In the genomic region with DNA sequence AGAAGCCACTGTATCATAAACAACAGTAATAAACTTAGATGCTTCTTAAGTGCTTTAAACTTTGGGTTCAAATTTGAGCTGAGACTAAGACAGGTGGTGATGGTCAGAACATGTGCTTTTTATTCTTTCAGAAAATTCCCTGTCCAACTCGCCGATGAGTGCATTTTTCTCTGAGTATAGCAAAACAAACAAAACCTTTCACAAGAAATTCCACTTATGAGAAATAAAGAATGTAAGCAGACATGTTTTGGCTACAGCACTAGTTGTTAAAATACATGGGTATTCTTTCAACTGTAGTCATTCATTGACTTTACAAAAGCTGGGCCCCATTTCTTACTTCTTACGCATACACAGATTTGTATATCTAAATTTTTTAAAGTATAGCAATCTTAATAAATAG, we compare ENCODE assay signal across 21 cellular contexts.
DNase-seq lines count a peak whose midpoint lies in the region; ATAC-seq and TF ChIP-seq lines count a peak whose summit lies in the region.
"Had no signal": no experiment of that assay in that cellular context is flagged by ENCODE, and none has a peak within 500 bp of the region (broad histone marks: within the 10 kb centered on the region; RNA-seq: fewer than 3 reads in every experiment).

No MANE protein-coding gene starts in this region.

- no peaks in the 10 kb centered on the region for H3K9me2 ChIP-seq in GM23338 (ENCODE audit: insufficient read depth)

- peaks cover 24% of the 10 kb centered on the region for H3K4me1 Mint-ChIP-seq in GM23338
- H3K4me1 Mint-ChIP-seq: activated naive CD4-positive, alpha-beta T cell treated with anti-CD3 and anti-CD28 coated beads, Interleukin-2, amount 50 U/mL, for 24 hours had no signal

- H3K4me1 ChIP-seq in GM23338 (ENCODE audit: insufficient read depth) = peaks cover 27% of the 10 kb centered on the region
- peaks cover 5 to 6% of the 10 kb centered on the region in 2 donors for H3K4me1 ChIP-seq in thyroid gland
- H3K4me1 ChIP-seq: BLaER1 treated with 17β-estradiol and CSF1 and Interleukin-3, amounts not matched to agents 10 nM and 100 nM; right atrium auricular region; suprapubic skin had no signal

- peaks cover 4% of the 10 kb centered on the region for H3K27me3 Mint-ChIP-seq in GM23338 (ENCODE audit: insufficient read depth, low read depth, poor library complexity)
- H3K27me3 Mint-ChIP-seq: activated CD8-positive, alpha-beta T cell treated with anti-CD3 and anti-CD28 coated beads for 36 hours; activated naive CD4-positive, alpha-beta T cell treated with anti-CD3 and anti-CD28 coated beads, Interleukin-2, amount 50 U/mL, for 24 hours; brain had no signal

- H4K20me1 ChIP-seq in GM23338 (replicated peaks; ENCODE audit: insufficient read depth) = no peaks in the 10 kb centered on the region
- H4K20me1 ChIP-seq: BLaER1 treated with 17β-estradiol and CSF1 and Interleukin-3, amounts not matched to agents 10 nM and 100 nM had no signal

- 28 to 39% methylated on average over 3 of the region's 3 CpGs for WGBS in thyroid gland, 2 donors

- no peaks in the 10 kb centered on the region for H3K36me3 Mint-ChIP-seq in GM23338 (ENCODE audit: low read depth)
- H3K36me3 Mint-ChIP-seq: activated naive CD4-positive, alpha-beta T cell treated with anti-CD3 and anti-CD28 coated beads, Interleukin-2, amount 50 U/mL, for 24 hours; brain had no signal

- ATAC-seq in GM23338 = no peak
- no peak for ATAC-seq in GM21786 (IDR thresholded peaks at IDR 0.05; ENCODE audit: unreplicated experiment)
- ATAC-seq: activated CD8-positive, alpha-beta T cell treated with anti-CD3 and anti-CD28 coated beads for 36 hours had no signal

- no peaks in the 10 kb centered on the region for H3K36me3 ChIP-seq in GM23338 (ENCODE audit: insufficient read depth)
- no peaks in the 10 kb centered on the region for H3K36me3 ChIP-seq in thyroid gland
- H3K36me3 ChIP-seq: BLaER1 treated with 17β-estradiol and CSF1 and Interleukin-3, amounts not matched to agents 10 nM and 100 nM; right atrium auricular region; suprapubic skin had no signal

- H3K9me3 Mint-ChIP-seq in GM23338 = 0 out of 3 replicates have a peak, but pooled peaks cover 4% of the 10 kb centered on the region
- H3K9me3 Mint-ChIP-seq: activated CD8-positive, alpha-beta T cell treated with anti-CD3 and anti-CD28 coated beads for 36 hours; activated naive CD4-positive, alpha-beta T cell treated with anti-CD3 and anti-CD28 coated beads, Interleukin-2, amount 50 U/mL, for 24 hours; T-helper 2 cell treated with Interferon-gamma antibody and Interleukin-4, amounts not matched to agents 5 μg/mL and 100 μg/mL, for 36 hours had no signal

- in situ Hi-C loops in astrocyte of the spinal cord (cut with HindIII; ENCODE audit: low sequenced_read_pairs) = no loop called here

- H3K4me3 ChIP-seq in GM23338 (no peak overlapping the region), astrocyte of the spinal cord (ENCODE audit: low read depth, low read length) (no peak overlapping the region), fibroblast of villous mesenchyme (ENCODE audit: low read depth, low read length) (no peak overlapping the region), thyroid gland (replicated peaks in 1 of 3) (no peak overlapping the region)
- H3K4me3 ChIP-seq: BLaER1 treated with 17β-estradiol and CSF1 and Interleukin-3, amounts not matched to agents 10 nM and 100 nM; right atrium auricular region; suprapubic skin had no signal

- TF ChIP-seq POLR2A in thyroid gland (IDR thresholded peaks at IDR 0.05) = no peak

- H3K4me3 Mint-ChIP-seq in GM23338 = no peak overlapping the region
- H3K4me3 Mint-ChIP-seq: activated CD8-positive, alpha-beta T cell treated with anti-CD3 and anti-CD28 coated beads for 36 hours; activated naive CD4-positive, alpha-beta T cell treated with anti-CD3 and anti-CD28 coated beads, Interleukin-2, amount 50 U/mL, for 24 hours; brain; T-helper 2 cell treated with Interferon-gamma antibody and Interleukin-4, amounts not matched to agents 5 μg/mL and 100 μg/mL, for 36 hours had no signal

- TF ChIP-seq CTCF in GM23338 (conservative IDR thresholded peaks at IDR 0.05; ENCODE audit: low read depth in 2 of 2) (no peak), astrocyte of the spinal cord (IDR thresholded peaks at IDR 0.05; ENCODE audit: low read depth, low read length) (no peak), fibroblast of villous mesenchyme (IDR thresholded peaks at IDR 0.05; ENCODE audit: insufficient read depth, low read depth, low read length) (no peak), thyroid gland (IDR thresholded peaks at IDR 0.05) (no peak)

- intact Hi-C loops in thyroid gland (cut with DNase I) = no loop called here

- no peaks in the 10 kb centered on the region for H3K79me2 ChIP-seq in GM23338 (replicated peaks; ENCODE audit: insufficient read depth)

- H3F3A ChIP-seq in GM23338 (replicated peaks; ENCODE audit: low read depth) = 0 out of 2 replicates have a peak, but pooled peaks cover 2% of the 10 kb centered on the region

- no peak overlapping the region for H3K27ac Mint-ChIP-seq in GM23338
- H3K27ac Mint-ChIP-seq: activated CD8-positive, alpha-beta T cell treated with anti-CD3 and anti-CD28 coated beads for 36 hours; activated naive CD4-positive, alpha-beta T cell treated with anti-CD3 and anti-CD28 coated beads, Interleukin-2, amount 50 U/mL, for 24 hours; T-helper 2 cell treated with Interferon-gamma antibody and Interleukin-4, amounts not matched to agents 5 μg/mL and 100 μg/mL, for 36 hours had no signal

- no peak for DNase-seq in GM23338 (ENCODE audit: low spot score)
- DNase-seq in astrocyte of the spinal cord (ENCODE audit: low read depth, low spot score) = peak; percentile 71
- DNase-seq in fibroblast of villous mesenchyme (ENCODE audit: low read depth) = peak; percentile 66
- DNase-seq in thyroid gland = peak in 1 of 2 donors; percentile 11
- no peak for DNase-seq in HPDE6-E6E7 (ENCODE audit: extremely low spot score)
- no peak for DNase-seq in NCI-H748 (lab: John Stamatoyannopoulos, UW; ENCODE audit: unreplicated experiment)
- DNase-seq: activated CD4-positive, CD25-positive, alpha-beta regulatory T cell; activated CD8-positive, alpha-beta T cell treated with anti-CD3 and anti-CD28 coated beads for 36 hours; activated T-cell treated with anti-CD3 and anti-CD28 coated beads, Interleukin-2, amount 50 U/mL, for 1 hour; NCI-H1105 treated with DMSO at 0.1 percent for 48 hours; NCI-H2107; NCI-H774; OCI-M1 had no signal

- 0 out of 2 replicates have a peak overlapping the region, but pooled peaks have one; percentile 50 for H3K27ac ChIP-seq in GM23338 (ENCODE audit: low read depth)
- peak overlapping the region in 2 of 3 donors; percentile 57 to 61 for H3K27ac ChIP-seq in thyroid gland
- H3K27ac ChIP-seq: BLaER1 treated with 17β-estradiol and CSF1 and Interleukin-3, amounts not matched to agents 10 nM and 100 nM; epithelial cell of prostate; right atrium auricular region; suprapubic skin had no signal

- H3K9me3 ChIP-seq in thyroid gland = no peaks in the 10 kb centered on the region
- H3K9me3 ChIP-seq: BLaER1 treated with 17β-estradiol and CSF1 and Interleukin-3, amounts not matched to agents 10 nM and 100 nM; right atrium auricular region; suprapubic skin had no signal

- H3K27me3 ChIP-seq in GM23338 (ENCODE audit: insufficient read depth) (no peaks in the 10 kb centered on the region), thyroid gland (no peaks in the 10 kb centered on the region)
- H3K27me3 ChIP-seq: BLaER1 treated with 17β-estradiol and CSF1 and Interleukin-3, amounts not matched to agents 10 nM and 100 nM; right atrium auricular region; suprapubic skin had no signal

- H2AFZ ChIP-seq in GM23338 = no peak overlapping the region

- H3K4me2 ChIP-seq in GM23338 = no peak overlapping the region
- H3K4me2 ChIP-seq: BLaER1 treated with 17β-estradiol and CSF1 and Interleukin-3, amounts not matched to agents 10 nM and 100 nM had no signal

TF ChIP-seq in GM23338, 12 proteins besides CTCF, POLR2A, EP300 and RAD21 (continues in another document):
- TF ChIP-seq STAT1 (IDR thresholded peaks at IDR 0.05; ENCODE audit: unreplicated experiment) (no peak), NANOG (IDR thresholded peaks at IDR 0.05; ENCODE audit: borderline replicate concordance) (no peak), EZH2 (IDR thresholded peaks at IDR 0.05; ENCODE audit: low read depth, unreplicated experiment) (no peak), ZNF114 (CRISPR knock-in tag; IDR thresholded peaks at IDR 0.05) (no peak), POLR2AphosphoS5 (IDR thresholded peaks at IDR 0.05; ENCODE audit: low read depth) (no peak), EZH2phosphoT487 (IDR thresholded peaks at IDR 0.05; ENCODE audit: unreplicated experiment) (no peak)
- TF ChIP-seq, protein P1, sequence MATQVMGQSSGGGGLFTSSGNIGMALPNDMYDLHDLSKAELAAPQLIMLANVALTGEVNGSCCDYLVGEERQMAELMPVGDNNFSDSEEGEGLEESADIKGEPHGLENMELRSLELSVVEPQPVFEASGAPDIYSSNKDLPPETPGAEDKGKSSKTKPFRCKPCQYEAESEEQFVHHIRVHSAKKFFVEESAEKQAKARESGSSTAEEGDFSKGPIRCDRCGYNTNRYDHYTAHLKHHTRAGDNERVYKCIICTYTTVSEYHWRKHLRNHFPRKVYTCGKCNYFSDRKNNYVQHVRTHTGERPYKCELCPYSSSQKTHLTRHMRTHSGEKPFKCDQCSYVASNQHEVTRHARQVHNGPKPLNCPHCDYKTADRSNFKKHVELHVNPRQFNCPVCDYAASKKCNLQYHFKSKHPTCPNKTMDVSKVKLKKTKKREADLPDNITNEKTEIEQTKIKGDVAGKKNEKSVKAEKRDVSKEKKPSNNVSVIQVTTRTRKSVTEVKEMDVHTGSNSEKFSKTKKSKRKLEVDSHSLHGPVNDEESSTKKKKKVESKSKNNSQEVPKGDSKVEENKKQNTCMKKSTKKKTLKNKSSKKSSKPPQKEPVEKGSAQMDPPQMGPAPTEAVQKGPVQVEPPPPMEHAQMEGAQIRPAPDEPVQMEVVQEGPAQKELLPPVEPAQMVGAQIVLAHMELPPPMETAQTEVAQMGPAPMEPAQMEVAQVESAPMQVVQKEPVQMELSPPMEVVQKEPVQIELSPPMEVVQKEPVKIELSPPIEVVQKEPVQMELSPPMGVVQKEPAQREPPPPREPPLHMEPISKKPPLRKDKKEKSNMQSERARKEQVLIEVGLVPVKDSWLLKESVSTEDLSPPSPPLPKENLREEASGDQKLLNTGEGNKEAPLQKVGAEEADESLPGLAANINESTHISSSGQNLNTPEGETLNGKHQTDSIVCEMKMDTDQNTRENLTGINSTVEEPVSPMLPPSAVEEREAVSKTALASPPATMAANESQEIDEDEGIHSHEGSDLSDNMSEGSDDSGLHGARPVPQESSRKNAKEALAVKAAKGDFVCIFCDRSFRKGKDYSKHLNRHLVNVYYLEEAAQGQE (IDR thresholded peaks at IDR 0.05; ENCODE audit: unreplicated experiment) = no peak

Comparison
In these comparisons a context has a peak if more than half of its experiments do, and no peak if none do; other contexts are left out.
1. DNase-seq: peak in astrocyte of the spinal cord (single experiment) and fibroblast of villous mesenchyme (single experiment); none in GM23338 (single experiment), HPDE6-E6E7 (single experiment) and NCI-H748 (single experiment).